8 cellular contexts compared by ENCODE assay signal in the genomic region with DNA sequence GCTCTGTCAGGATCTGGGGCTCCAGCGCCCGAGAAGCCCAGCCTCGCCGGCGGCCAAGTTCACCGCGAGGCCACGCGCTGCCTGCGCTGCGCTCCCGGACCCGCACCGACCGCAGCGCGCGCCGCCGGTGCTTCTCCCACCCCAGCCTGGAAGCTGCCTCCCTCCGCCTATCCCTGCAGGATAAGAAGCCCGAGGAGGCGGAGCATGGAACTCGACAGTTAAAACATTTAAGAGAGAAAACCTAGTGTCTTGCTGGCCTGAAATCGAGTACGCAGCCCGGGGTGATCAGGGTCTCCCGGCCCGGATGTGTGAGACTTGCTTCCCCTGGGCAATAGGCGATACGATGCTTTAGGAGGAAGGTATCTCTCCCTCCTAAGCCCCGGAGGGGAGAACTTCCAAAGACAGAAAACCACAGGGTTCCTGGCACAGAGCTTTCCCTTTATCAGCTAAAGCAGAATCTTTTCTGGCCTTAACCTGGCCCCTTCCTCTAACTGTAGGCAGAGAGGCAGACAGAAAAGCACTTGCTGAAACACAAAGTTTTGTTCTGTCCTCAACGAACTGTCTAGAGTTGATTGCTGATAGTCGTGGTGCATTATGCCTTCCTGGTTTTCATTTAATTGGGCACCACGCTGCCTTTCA.
DNase-seq lines count a peak whose midpoint lies in the region; ATAC-seq, FAIRE-seq and TF ChIP-seq lines count a peak whose summit lies in the region.
"Not testable (repeated sequence)": the region's sequence is repeated elsewhere in the genome, so short reads cannot be mapped to it uniquely, and the experiment has no call there.

No MANE protein-coding gene starts in this region.

- H3K4me1 ChIP-seq in IMR-90 (ENCODE audit: control insufficient read depth, insufficient read depth, low read length); ascending aorta; H1 (replicated peaks in 1 of 4; ENCODE audit: control insufficient read depth in 3 of 4, insufficient read depth in 4 of 4, low read length in 3 of 4); sigmoid colon; upper lobe of right lung: not testable (repeated sequence)

- peak overlapping the region in 8 of 10 donors; percentile 14 to 63 (median 57) for H3K4me3 Mint-ChIP-seq in naive thymus-derived CD8-positive, alpha-beta T cell

- H2AK5ac ChIP-seq in IMR-90 (ENCODE audit: low read depth, low read length); H1 (ENCODE audit: low read depth, low read length): not testable (repeated sequence)

- POLR2A ChIA-PET in IMR-90 (lab: Charles Lee; ENCODE audit: unreplicated experiment); H1 (lab: Charles Lee; ENCODE audit: partially characterized antibody); naive thymus-derived CD8-positive, alpha-beta T cell (lab: Charles Lee): not testable (repeated sequence)

- not testable (repeated sequence) for H4K20me1 ChIP-seq in IMR-90 (ENCODE audit: insufficient read depth, low read length); H1 (replicated peaks in 1 of 2; ENCODE audit: control insufficient read depth in 1 of 2, insufficient read depth in 2 of 2, low read length in 2 of 2)

- intact Hi-C loops in IMR-90 (cut with micrococcal nuclease); ascending aorta (cut with DNase I); Right ventricle myocardium inferior (cut with DNase I); sigmoid colon (cut with DNase I); upper lobe of right lung (cut with DNase I): not testable (repeated sequence)

- H2AK9ac ChIP-seq in IMR-90 (replicated peaks; ENCODE audit: low read depth, low read length, poor library complexity), result not testable (repeated sequence)

- not testable (repeated sequence) for H3K9ac ChIP-seq in IMR-90 (ENCODE audit: low read depth, low read length); H1 (replicated peaks in 1 of 4; ENCODE audit: extremely low read depth in 1 of 4, low read depth in 3 of 4, low read length in 3 of 4)

- WGBS in IMR-90 (ENCODE audit: extremely low coverage in 2 of 2, insufficient read length in 1 of 2), 2 experiments, result 43% methylated on average over 5 of the region's 35 CpGs; no CpG with 5 or more reads in 1 of the 2 experiments
- 14% methylated on average over 27 of the region's 35 CpGs; no CpG with 5 or more reads in 1 of the 2 experiments for WGBS in H1 (ENCODE audit: extremely low coverage in 1 of 2, insufficient coverage in 1 of 2, insufficient read length in 1 of 2, insufficient replicate concordance in 2 of 2, low coverage in 1 of 2, low lambda C conversion rate in 2 of 2, missing lambda C conversion rate in 1 of 2), 2 experiments
- WGBS in sigmoid colon, 2 donors, result 7 to 14% methylated on average over 32 of the region's 35 CpGs

- not testable (repeated sequence) for H4K8ac ChIP-seq in IMR-90 (ENCODE audit: low read depth in 2 of 2, low read length in 2 of 2); H1 (ENCODE audit: extremely low read depth, insufficient read depth, low read length)

- TF ChIP-seq CTCF in IMR-90 (conservative IDR thresholded peaks at IDR 0.05; ENCODE audit: low read depth, low read length); ascending aorta (IDR thresholded peaks at IDR 0.05); H1 (IDR thresholded peaks at IDR 0.05; ENCODE audit: control extremely low read depth in 1 of 3, insufficient read depth in 1 of 3, low read depth in 1 of 3, low read length in 3 of 3); sigmoid colon (IDR thresholded peaks at IDR 0.05); upper lobe of right lung (IDR thresholded peaks at IDR 0.05): not testable (repeated sequence)

- H2BK15ac ChIP-seq in IMR-90 (ENCODE audit: low read depth, low read length); H1 (ENCODE audit: low read length): not testable (repeated sequence)

- not testable (repeated sequence) for H2BK5ac ChIP-seq in IMR-90 (ENCODE audit: low read depth, low read length, poor library complexity, severe bottlenecking); H1 (ENCODE audit: low read depth, low read length)

- BruUV-seq in IMR-90 (replicated peaks; lab: Mats Ljungman, UMichigan), result TSS peak; percentile 26

- not testable (repeated sequence) for H3K9me3 ChIP-seq in IMR-90 (ENCODE audit: control insufficient read depth, insufficient read depth, low read length); ascending aorta; H1 (ENCODE audit: insufficient read depth in 2 of 2, low read depth in 1 of 2, low read length in 1 of 2); sigmoid colon; upper lobe of right lung

- H3K4me3 ChIP-seq in IMR-90 (ENCODE audit: insufficient read depth, low read depth, low read length), result not testable (repeated sequence)
- H3K4me3 ChIP-seq in ascending aorta (peak overlapping the region; percentile 10 to 59), H1 (ENCODE audit: extremely low read depth in 1 of 4, insufficient read depth in 2 of 4, low read depth in 3 of 4, low read length in 4 of 4) (peak overlapping the region in 1 of 4 experiments; percentile 21; a peak in 1 of 8 replicates), sigmoid colon (peak overlapping the region in 3 of 4 donors; percentile 30 to 40 (median 33)), upper lobe of right lung (peak overlapping the region; percentile 30)

- H3K56ac ChIP-seq in IMR-90 (ENCODE audit: extremely low read depth, insufficient read depth, low read length); H1 (replicated peaks; ENCODE audit: insufficient read length, low read depth, low read length): not testable (repeated sequence)

- DNase-seq in IMR-90; ascending aorta (ENCODE audit: low spot score in 2 of 2); sigmoid colon: not testable (repeated sequence)
- peak; percentile 7 to 67 for DNase-seq in H1 (ENCODE audit: low read depth in 1 of 2, low spot score in 2 of 2)
- DNase-seq in Right ventricle myocardium inferior (ENCODE audit: missing footprints), result peak; percentile 69
- DNase-seq in iris pigment epithelial cell (ENCODE audit: low read depth), result peak; percentile 60
- DNase-seq in naive thymus-derived CD8-positive, alpha-beta T cell, result peak in 3 of 10 donors; percentile 14 to 26 (median 16)
- peak; percentile 63 for DNase-seq in upper lobe of right lung

- H3K4me2 ChIP-seq in IMR-90 (ENCODE audit: low read depth, low read length), result not testable (repeated sequence)
- H3K4me2 ChIP-seq in H1 (ENCODE audit: insufficient read depth in 1 of 2, low read depth in 2 of 2, low read length in 2 of 2), result peak overlapping the region; percentile 33 to 45; a peak in 3 of 4 replicates

- not testable (repeated sequence) for H3K27me3 Mint-ChIP-seq in naive thymus-derived CD8-positive, alpha-beta T cell

- dilution Hi-C loops in IMR-90 (cut with HindIII; ENCODE audit: low sequenced_read_pairs, unreplicated experiment), result not testable (repeated sequence)

- H2AFZ ChIP-seq in IMR-90 (replicated peaks; ENCODE audit: low read length, poor library complexity), result not testable (repeated sequence)
- H2AFZ ChIP-seq in H1 (ENCODE audit: low read length), result peak overlapping the region; percentile 95; the same call in 1 of the 2 replicates

- not testable (repeated sequence) for H2BK120ac ChIP-seq in IMR-90 (ENCODE audit: low read depth, low read length); H1 (replicated peaks; ENCODE audit: low read depth, low read length)

- not testable (repeated sequence) for TF ChIP-seq POLR2A in IMR-90 (IDR thresholded peaks at IDR 0.05; ENCODE audit: low read depth, low read length); H1 (IDR thresholded peaks at IDR 0.05; ENCODE audit: control extremely low read depth in 1 of 2, low read depth in 2 of 2, low read length in 2 of 2); sigmoid colon (IDR thresholded peaks at IDR 0.05)

- not testable (repeated sequence) for TF ChIP-seq EP300 in H1 (IDR thresholded peaks at IDR 0.05; ENCODE audit: borderline replicate concordance in 1 of 2, low read depth in 2 of 2, low read length in 2 of 2); sigmoid colon (IDR thresholded peaks at IDR 0.05)

- H3K36me3 ChIP-seq in IMR-90 (ENCODE audit: control insufficient read depth, insufficient read depth, low read length); ascending aorta; H1 (ENCODE audit: control insufficient read depth in 2 of 4, insufficient read depth in 4 of 4, low read length in 3 of 4); sigmoid colon; upper lobe of right lung: not testable (repeated sequence)

- H3K27ac ChIP-seq in IMR-90 (ENCODE audit: insufficient read depth, low read length); H1 (ENCODE audit: low read depth, low read length); upper lobe of right lung: not testable (repeated sequence)
- peak overlapping the region in 1 of 2 donors; percentile 23 for H3K27ac ChIP-seq in ascending aorta
- peak overlapping the region in 1 of 4 donors; percentile 4 for H3K27ac ChIP-seq in sigmoid colon

- H4K5ac ChIP-seq in IMR-90 (ENCODE audit: low read depth, low read length); H1 (ENCODE audit: insufficient read length, low read depth, low read length): not testable (repeated sequence)

- TF ChIP-seq RAD21 in IMR-90 (IDR thresholded peaks at IDR 0.05; ENCODE audit: low read length); H1 (IDR thresholded peaks at IDR 0.05 in 1 of 2, conservative IDR thresholded peaks at IDR 0.05 in 1 of 2; ENCODE audit: low read depth in 2 of 2, low read length in 2 of 2): not testable (repeated sequence)

- FAIRE-seq in H1 (lab: Jason Lieb, UNC), result not testable (repeated sequence)

- not testable (repeated sequence) for H3K4me1 Mint-ChIP-seq in naive thymus-derived CD8-positive, alpha-beta T cell

- H3K9me3 Mint-ChIP-seq in naive thymus-derived CD8-positive, alpha-beta T cell, result not testable (repeated sequence)

- H3K79me1 ChIP-seq in IMR-90 (ENCODE audit: low read depth in 1 of 2, low read length in 2 of 2); H1 (ENCODE audit: low read depth, low read length): not testable (repeated sequence)

- H3K36me3 Mint-ChIP-seq in naive thymus-derived CD8-positive, alpha-beta T cell, result not testable (repeated sequence)

- H3K9me1 ChIP-seq in IMR-90 (ENCODE audit: insufficient read depth, low read length), result not testable (repeated sequence)

- H3K23me2 ChIP-seq in H1 (ENCODE audit: low read depth, low read length), result not testable (repeated sequence)

- H3K14ac ChIP-seq in IMR-90 (replicated peaks; ENCODE audit: low read depth, low read length); H1 (ENCODE audit: insufficient read length): not testable (repeated sequence)

- H3K23ac ChIP-seq in IMR-90 (ENCODE audit: low read depth, low read length); H1 (ENCODE audit: insufficient read length): not testable (repeated sequence)

- H4K91ac ChIP-seq in IMR-90 (ENCODE audit: insufficient read depth, low read depth, low read length); H1 (replicated peaks; ENCODE audit: insufficient read length, low read length): not testable (repeated sequence)

- H3K79me2 ChIP-seq in H1 (ENCODE audit: control insufficient read depth in 1 of 2, insufficient read depth in 2 of 2, low read length in 2 of 2), result not testable (repeated sequence)

- in situ Hi-C loops in IMR-90 (cut with MboI; ENCODE audit: low sequenced_read_pairs), result not testable (repeated sequence)

- CTCF ChIA-PET in IMR-90 (lab: Yijun Ruan, JAX); H1 (lab: Charles Lee; ENCODE audit: partially characterized antibody): not testable (repeated sequence)

- not testable (repeated sequence) for H2BK20ac ChIP-seq in IMR-90 (ENCODE audit: low read depth, low read length); H1 (ENCODE audit: low read length)

- not testable (repeated sequence) for H2BK12ac ChIP-seq in H1 (ENCODE audit: low read depth, low read length)

- not testable (repeated sequence) for H3K27me3 ChIP-seq in IMR-90 (ENCODE audit: control insufficient read depth, insufficient read depth, low read length); ascending aorta; H1 (replicated peaks in 1 of 4; ENCODE audit: control insufficient read depth in 3 of 4, extremely low read depth in 1 of 4, insufficient read depth in 3 of 4, low read length in 3 of 4); sigmoid colon; upper lobe of right lung

- H3K4ac ChIP-seq in IMR-90 (ENCODE audit: low read depth, low read length); H1 (replicated peaks; ENCODE audit: insufficient read length, low read depth, low read length): not testable (repeated sequence)

- not testable (repeated sequence) for H3K18ac ChIP-seq in IMR-90 (ENCODE audit: low read depth, low read length); H1 (ENCODE audit: extremely low read depth, low read length)

- not testable (repeated sequence) for ATAC-seq in IMR-90 (ENCODE audit: low read depth)
- ATAC-seq in Right ventricle myocardium inferior, result peak; percentile 84
- peak; percentile 64 to 69 for ATAC-seq in naive thymus-derived CD8-positive, alpha-beta T cell
- ATAC-seq in upper lobe of right lung, result peak; percentile 66

- H3K27ac Mint-ChIP-seq in naive thymus-derived CD8-positive, alpha-beta T cell, result not testable (repeated sequence)
